ENCODE assay signal across 18 cellular contexts in the genomic region with DNA sequence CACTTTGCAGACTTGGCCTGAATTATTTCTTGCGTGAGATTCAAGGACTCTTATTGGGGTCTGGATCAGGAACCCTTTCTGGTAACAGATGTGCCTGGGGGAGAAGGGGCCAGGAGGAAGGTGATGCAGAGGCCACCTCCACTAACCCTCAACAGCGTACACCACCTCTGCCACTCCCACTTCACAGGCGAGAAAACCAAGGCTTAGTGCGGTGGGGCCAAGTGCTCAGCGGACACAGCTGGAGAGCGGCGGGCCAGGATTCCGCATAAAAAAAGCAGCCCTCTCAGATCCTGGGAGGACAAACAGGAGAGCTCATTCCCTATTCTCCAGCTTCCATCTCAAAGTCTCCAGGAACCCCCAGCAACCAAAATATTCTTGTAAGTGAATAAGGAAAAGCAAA. TPM values are rescaled to one million over a fixed set of nuclear protein-coding genes. Genes with fewer than 3 reads are reported as not detected.
DNase-seq lines count a peak whose midpoint lies in the region; ATAC-seq, FAIRE-seq and TF ChIP-seq lines count a peak whose summit lies in the region.
"Had no signal": no experiment of that assay in that cellular context is flagged by ENCODE, and none has a peak within 500 bp of the region (broad histone marks: within the 10 kb centered on the region; RNA-seq: fewer than 3 reads in every experiment).

No MANE protein-coding gene starts in this region.

- POLR2A ChIA-PET in A549 (lab: Yijun Ruan, JAX): interaction anchor here (3.4 kb wide), 1 partner anchor 39 kb away, joined by 24 read pairs; no protein-coding TSS in a partner anchor

- no peak for DNase-seq in A549 (ENCODE audit: low read depth in 1 of 2, low spot score in 1 of 2)
- peak; percentile 37 for DNase-seq in H7
- no peak for DNase-seq in central memory CD8-positive, alpha-beta T cell (ENCODE audit: low spot score in 2 of 2)
- DNase-seq in neural progenitor cell (ENCODE audit: low spot score): no peak
- no peak for DNase-seq in BE2C
- DNase-seq: 8988T, ACHN, COR-L47, DND-41, GDM1, Karpas-422 had no signal

- 96% methylated on average over 8 of the region's 8 CpGs for WGBS in A549 (ENCODE audit: missing lambda C conversion rate)

- no peak for FAIRE-seq in A549 (lab: Jason Lieb, UNC)
- FAIRE-seq: H54, K562 had no signal

- TF ChIP-seq CTCF in A549 (IDR thresholded peaks at IDR 0.05) (no peak), neural progenitor cell (IDR thresholded peaks at IDR 0.05) (no peak), BE2C (IDR thresholded peaks at IDR 0.05; ENCODE audit: low read depth, low read length) (no peak)

- peak overlapping the region in 1 of 2 experiments; percentile 97; a peak in 1 of 6 replicates for H3K27ac ChIP-seq in A549
- H3K27ac ChIP-seq in neural progenitor cell: no peak overlapping the region
- H3K27ac ChIP-seq: HL-60 had no signal

- H3K27ac Mint-ChIP-seq in central memory CD8-positive, alpha-beta T cell (ENCODE audit: low read depth): peak overlapping the region; percentile 38
- peak overlapping the region; percentile 25 for H3K27ac Mint-ChIP-seq in neural progenitor cell
- H3K27ac Mint-ChIP-seq: CD14-positive monocyte; CD8-positive, alpha-beta T cell had no signal

- H3K4me2 ChIP-seq in A549: no peak overlapping the region
- H3K4me2 ChIP-seq in neural progenitor cell: no peak overlapping the region

- no peak overlapping the region for H3K4me3 Mint-ChIP-seq in central memory CD8-positive, alpha-beta T cell
- H3K4me3 Mint-ChIP-seq in neural progenitor cell: peak overlapping the region; percentile 3
- H3K4me3 Mint-ChIP-seq: CD8-positive, alpha-beta T cell had no signal

- TF ChIP-seq POLR2A in A549 (IDR thresholded peaks at IDR 0.05; ENCODE audit: low read length): no peak

- TF ChIP-seq EP300 in A549 (IDR thresholded peaks at IDR 0.05): no peak

- H3K9ac ChIP-seq in neural progenitor cell: no peak overlapping the region

- H2AFZ ChIP-seq in neural progenitor cell (replicated peaks): no peak overlapping the region

- H3K36me3 ChIP-seq in H7 (replicated peaks; ENCODE audit: control insufficient read depth, insufficient read depth, low read length) (no peaks in the 10 kb centered on the region), neural progenitor cell (no peaks in the 10 kb centered on the region), BE2C (no peaks in the 10 kb centered on the region)

- H3K4me1 Mint-ChIP-seq in central memory CD8-positive, alpha-beta T cell: no peaks in the 10 kb centered on the region
- peaks cover 24% of the 10 kb centered on the region for H3K4me1 Mint-ChIP-seq in neural progenitor cell

- H3F3A ChIP-seq in neural progenitor cell (ENCODE audit: low read depth): peaks cover 17% of the 10 kb centered on the region

- no peaks in the 10 kb centered on the region for H3K27me3 ChIP-seq in H7 (ENCODE audit: control insufficient read depth, insufficient read depth, low read length)
- H3K27me3 ChIP-seq in neural progenitor cell: no peaks in the 10 kb centered on the region
- H3K27me3 ChIP-seq in BE2C: no peaks in the 10 kb centered on the region

- no peak for TF ChIP-seq RAD21 in A549 (conservative IDR thresholded peaks at IDR 0.05 in 1 of 2, IDR thresholded peaks at IDR 0.05 in 1 of 2)

- peaks cover under 1% of the 10 kb centered on the region for H3K27me3 Mint-ChIP-seq in central memory CD8-positive, alpha-beta T cell
- peaks cover 7% of the 10 kb centered on the region for H3K27me3 Mint-ChIP-seq in neural progenitor cell (ENCODE audit: insufficient read depth, low read depth)

- H3K79me2 ChIP-seq in neural progenitor cell (ENCODE audit: low read depth): no peaks in the 10 kb centered on the region

- ATAC-seq in A549 (no peak), GM21825 (IDR thresholded peaks at IDR 0.05; ENCODE audit: unreplicated experiment) (no peak), HG02884 (IDR thresholded peaks at IDR 0.05; ENCODE audit: unreplicated experiment) (no peak)
- no peak for ATAC-seq in central memory CD8-positive, alpha-beta T cell (replicated peaks; ENCODE audit: extremely low read depth, poor library complexity, severe bottlenecking)
- ATAC-seq: CD8-positive, alpha-beta T cell; K562 had no signal

- H3K9me3 Mint-ChIP-seq in central memory CD8-positive, alpha-beta T cell: no peaks in the 10 kb centered on the region
- H3K9me3 Mint-ChIP-seq in neural progenitor cell: peaks cover 15% of the 10 kb centered on the region

- peaks cover 23% of the 10 kb centered on the region for H3K9me3 ChIP-seq in A549
- H3K9me3 ChIP-seq in neural progenitor cell (ENCODE audit: low read depth): no peaks in the 10 kb centered on the region
- no peaks in the 10 kb centered on the region for H3K9me3 ChIP-seq in BE2C

- H3K4me1 ChIP-seq in A549 (no peaks in the 10 kb centered on the region), neural progenitor cell (peaks cover 32% of the 10 kb centered on the region), BE2C (0 out of 2 replicates have a peak, but pooled peaks cover 3% of the 10 kb centered on the region)

- H3K36me3 Mint-ChIP-seq in central memory CD8-positive, alpha-beta T cell (ENCODE audit: insufficient read depth): no peaks in the 10 kb centered on the region
- no peaks in the 10 kb centered on the region for H3K36me3 Mint-ChIP-seq in neural progenitor cell
- H3K36me3 Mint-ChIP-seq: CD8-positive, alpha-beta T cell had no signal

- H3K4me3 ChIP-seq in A549 (no peak overlapping the region), H7 (ENCODE audit: insufficient read depth, low read depth, low read length) (no peak overlapping the region), neural progenitor cell (no peak overlapping the region), BE2C (ENCODE audit: low read depth, low read length) (no peak overlapping the region)
- H3K4me3 ChIP-seq: K562 had no signal

- peaks cover 5% of the 10 kb centered on the region for H4K20me1 ChIP-seq in neural progenitor cell (ENCODE audit: low read depth)

- CTCF ChIA-PET in A549 (lab: Yijun Ruan, JAX): interaction anchor here (0.8 to 30.2 kb wide), 6 partner anchors 8 to 37 kb away, joined by 3 to 417 read pairs (median 5); no protein-coding TSS in a partner anchor

TF ChIP-seq in A549, 52 proteins besides CTCF, POLR2A, EP300 and RAD21:
- TF ChIP-seq FOXS1 (CRISPR knock-in tag; IDR thresholded peaks at IDR 0.05) (no peak), TP53 (CRISPR knock-in tag; IDR thresholded peaks at IDR 0.05) (0 out of 2 replicates have a peak, but pooled peaks have one; percentile 33)

RNA-seq across cellular contexts. Expression of a gene that starts 51.4 kb away (rescaled TPM):
- polyA plus RNA-seq in A549 (2011; rRNA removed) (265 and 326 TPM in 2 replicates), A549 (2017; fragmentation: RNase III; extraction: RNeasy Plus Mini Kit Qiagen cat#74134 plus additional on column Dnase treatment) (903 to 1,096 TPM (median 972 TPM) in 3 replicates)
- 971 and 1,312 TPM in 2 replicates for polyA plus RNA-seq in A549 (2012; cell fraction: cytosol; rRNA removed)
- 1,440 and 1,925 TPM in 2 replicates for polyA plus RNA-seq in A549 (2012; cell fraction: nucleus; rRNA removed)
- polyA minus RNA-seq in A549 (2011; rRNA and poly(A)+ RNA removed): 237 and 354 TPM in 2 replicates
- 91.6 and 188 TPM in 2 replicates for total RNA-seq in H7 (2014; rRNA removed; shearing (Covaris generic))
- total RNA-seq in neural progenitor cell (ENCODE audit: low replicate concordance): 2.8 and 8.8 TPM in 2 replicates
- polyA plus RNA-seq in BE2C (2012; ENCODE audit: insufficient read depth, insufficient read length, low read depth): 258 TPM

RNA-seq across cellular contexts. Expression of a gene that starts 52.1 kb away (rescaled TPM):
- 22.6 and 25.9 TPM in 2 replicates for polyA plus RNA-seq in A549 (2011; rRNA removed)
- 49.9 and 55.6 TPM in 2 replicates for polyA plus RNA-seq in A549 (2012; cell fraction: cytosol; rRNA removed)
- polyA plus RNA-seq in A549 (2012; cell fraction: nucleus; rRNA removed): 197 and 201 TPM in 2 replicates
- polyA plus RNA-seq in A549 (2017; fragmentation: RNase III; extraction: RNeasy Plus Mini Kit Qiagen cat#74134 plus additional on column Dnase treatment): 34.8 to 38.2 TPM (median 37.2 TPM) in 3 replicates
- 30.0 and 33.8 TPM in 2 replicates for polyA minus RNA-seq in A549 (2011; rRNA and poly(A)+ RNA removed)
- 29.6 and 32.4 TPM in 2 replicates for total RNA-seq in H7 (2014; rRNA removed; shearing (Covaris generic))
- total RNA-seq in neural progenitor cell (ENCODE audit: low replicate concordance): 19.2 and 30.5 TPM in 2 replicates
- 72.7 TPM for polyA plus RNA-seq in BE2C (2012; ENCODE audit: insufficient read depth, insufficient read length, low read depth)
